ENCODE assay signal across 1 cellular context in genomic region chr10:46525177-46525823, GRCh38.
TF ChIP-seq lines count a peak whose summit lies in the region.

No MANE protein-coding gene starts in this region.

TF ChIP-seq in K562, 482 proteins besides CTCF, POLR2A, EP300 and RAD21 (continued from another document and continues in another):
- TF ChIP-seq ZBTB5 (IDR thresholded peaks at IDR 0.05) (peak; percentile 30; the same call in 1 of the 2 replicates), PHF21A (IDR thresholded peaks at IDR 0.05; ENCODE audit: borderline replicate concordance, low read depth) (peak; percentile 38; the same call in 1 of the 2 replicates), BCOR (IDR thresholded peaks at IDR 0.05) (peak; percentile 45), BRCA1 (IDR thresholded peaks at IDR 0.05) (no peak), BRCA1 (CRISPR knock-in tag; IDR thresholded peaks at IDR 0.05) (peak; percentile 14; the same call in 1 of the 2 replicates), USF1 (CRISPR knock-in tag; IDR thresholded peaks at IDR 0.05) (peak; percentile 31; the same call in 1 of the 2 replicates), HBP1 (CRISPR knock-in tag; IDR thresholded peaks at IDR 0.05) (peak; percentile 69), MTA1 (IDR thresholded peaks at IDR 0.05; ENCODE audit: borderline replicate concordance) (0 out of 2 replicates have a peak, but pooled peaks have one; percentile 8), KAT7 (CRISPR knock-in tag; IDR thresholded peaks at IDR 0.05; ENCODE audit: borderline replicate concordance) (no peak), MYBL2 (IDR thresholded peaks at IDR 0.05; ENCODE audit: low read depth) (peak; percentile 63; the same call in 1 of the 2 replicates), MYBL2 (CRISPR knock-in tag; IDR thresholded peaks at IDR 0.05; ENCODE audit: borderline replicate concordance) (no peak), HMGXB4 (CRISPR knock-in tag; IDR thresholded peaks at IDR 0.05) (peak; percentile 83), ZNF24 (IDR thresholded peaks at IDR 0.05) (0 out of 2 replicates have a peak, but pooled peaks have one; percentile 10), DNMT1 (IDR thresholded peaks at IDR 0.05) (no peak), PHB (CRISPR knock-in tag; IDR thresholded peaks at IDR 0.05) (peak; percentile 57; the same call in 1 of the 2 replicates), MBD2 (IDR thresholded peaks at IDR 0.05; ENCODE audit: borderline replicate concordance, low read depth) (0 out of 2 replicates have a peak, but pooled peaks have one; percentile 37), TOE1 (IDR thresholded peaks at IDR 0.05; ENCODE audit: borderline replicate concordance) (0 out of 2 replicates have a peak, but pooled peaks have one; percentile 35), TOE1 (CRISPR knock-in tag; IDR thresholded peaks at IDR 0.05; ENCODE audit: borderline replicate concordance, low read depth) (no peak), ILK (tag; IDR thresholded peaks at IDR 0.05; ENCODE audit: borderline replicate concordance, low read depth) (peak; percentile 63; the same call in 1 of the 2 replicates), DPF2 (IDR thresholded peaks at IDR 0.05) (peak; percentile 12; the same call in 1 of the 2 replicates), BCLAF1 (IDR thresholded peaks at IDR 0.05; ENCODE audit: borderline replicate concordance in 1 of 2, control insufficient read depth in 1 of 2, low read depth in 2 of 2, low read length in 1 of 2) (peak in 1 of 2 experiments; percentile 84; a peak in 2 of 4 replicates), ZNF407 (IDR thresholded peaks at IDR 0.05; ENCODE audit: low read depth) (peak; percentile 48; the same call in 1 of the 2 replicates), TRIM25 (IDR thresholded peaks at IDR 0.05; ENCODE audit: borderline replicate concordance) (peak; percentile 85; the same call in 1 of the 2 replicates), LARP7 (IDR thresholded peaks at IDR 0.05) (peak; percentile 91; the same call in 1 of the 2 replicates), ZFP1 (CRISPR knock-in tag; IDR thresholded peaks at IDR 0.05) (no peak), PHF8 (IDR thresholded peaks at IDR 0.05; ENCODE audit: borderline replicate concordance, low read length) (no peak), CSDE1 (IDR thresholded peaks at IDR 0.05) (0 out of 4 replicates have a peak, but pooled peaks of 1 of the 2 experiments have one; percentile 48), EHMT2 (IDR thresholded peaks at IDR 0.05) (peak; percentile 65), ZNF644 (tag; IDR thresholded peaks at IDR 0.05; ENCODE audit: low read depth) (no peak), ZNF282 (CRISPR knock-in tag; IDR thresholded peaks at IDR 0.05) (0 out of 2 replicates have a peak, but pooled peaks have one; percentile 43), NFE2L1 (tag; IDR thresholded peaks at IDR 0.05; ENCODE audit: borderline replicate concordance, low read depth) (peak; percentile 11; the same call in 1 of the 2 replicates), IRF1 (CRISPR knock-in tag; IDR thresholded peaks at IDR 0.05; ENCODE audit: borderline replicate concordance) (no peak), MLLT1 (IDR thresholded peaks at IDR 0.05) (peak; percentile 50 to 67; a peak in 2 of 4 replicates), MEF2D (tag; conservative IDR thresholded peaks at IDR 0.05; ENCODE audit: low read depth) (peak; percentile 60; the same call in 1 of the 2 replicates), ATF7 (IDR thresholded peaks at IDR 0.05) (no peak), MCM7 (IDR thresholded peaks at IDR 0.05) (peak in 1 of 2 experiments; percentile 78; a peak in 1 of 4 replicates), BRF1 (IDR thresholded peaks at IDR 0.05; ENCODE audit: borderline replicate concordance, extremely low read depth, insufficient read length) (no peak)
